ENCODE assay signal across 17 cellular contexts in the genomic region with DNA sequence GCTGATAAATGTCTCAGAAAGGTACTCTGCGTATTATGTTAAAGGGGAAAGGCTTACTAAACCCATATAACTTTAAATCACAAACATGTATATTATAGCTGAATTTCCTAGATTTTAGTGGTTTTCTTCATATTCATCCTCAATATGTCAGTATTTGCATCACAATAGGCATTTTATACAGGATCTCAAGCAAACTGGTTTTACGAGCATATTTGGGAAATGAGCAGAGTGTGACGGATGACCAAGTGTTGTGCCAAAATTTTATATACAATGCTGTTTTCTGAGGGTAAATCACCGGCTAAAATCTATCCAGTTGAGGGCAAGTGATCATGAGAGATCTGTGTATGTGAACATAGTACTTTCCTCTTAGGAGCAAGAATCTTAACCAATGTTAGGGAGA. TPM values are rescaled to one million over a fixed set of nuclear protein-coding genes. Genes with fewer than 3 reads are reported as not detected.
DNase-seq lines count a peak whose midpoint lies in the region; ATAC-seq and TF ChIP-seq lines count a peak whose summit lies in the region.
"Had no signal": no experiment of that assay in that cellular context is flagged by ENCODE, and none has a peak within 500 bp of the region (broad histone marks: within the 10 kb centered on the region; RNA-seq: fewer than 3 reads in every experiment).

No MANE protein-coding gene starts in this region.

- ATAC-seq in PC-3 (peak; percentile 89), HG02798 (IDR thresholded peaks at IDR 0.05; ENCODE audit: poor library complexity, unreplicated experiment) (no peak), Right ventricle myocardium inferior (no peak)
- ATAC-seq: A549 had no signal

- peak overlapping the region; percentile 41 for H3K4me2 ChIP-seq in PC-3 (ENCODE audit: low read length)
- H3K4me2 ChIP-seq: A549; BLaER1 treated with 17β-estradiol and CSF1 and Interleukin-3, amounts not matched to agents 10 nM and 100 nM had no signal

- BruUV-seq in PC-3 (replicated peaks; lab: Mats Ljungman, UMichigan): no TSS peak

- H3K27ac ChIP-seq in PC-3 (ENCODE audit: low read length): peak overlapping the region; percentile 21; the same call in 1 of the 2 replicates
- H3K27ac ChIP-seq: A549; BLaER1 treated with 17β-estradiol and CSF1 and Interleukin-3, amounts not matched to agents 10 nM and 100 nM; HL-60 had no signal

- intact Hi-C loops in PC-3 (cut with micrococcal nuclease) (loop anchor here (5.0 kb wide), 1 partner anchor 128 kb away; no protein-coding TSS in a partner anchor), Right ventricle myocardium inferior (cut with DNase I) (no loop called here)

- CTCF ChIA-PET in PC-3 (lab: Charles Lee): no interaction called here

- H3K79me2 ChIP-seq in PC-3 (ENCODE audit: low read length): no peaks in the 10 kb centered on the region

- no peaks in the 10 kb centered on the region for H3F3A ChIP-seq in PC-3 (ENCODE audit: low read length, unreplicated experiment)

- no peak overlapping the region for H3K4me3 ChIP-seq in AG09309 (ENCODE audit: control insufficient read depth, low read depth, low read length)
- no peak overlapping the region for H3K4me3 ChIP-seq in PC-3 (ENCODE audit: low read length)
- H3K4me3 ChIP-seq: A549; BLaER1 treated with 17β-estradiol and CSF1 and Interleukin-3, amounts not matched to agents 10 nM and 100 nM had no signal

- DNase-seq in AG09309 (ENCODE audit: low read depth) (peak; percentile 59), EH (ENCODE audit: low read depth) (peak; percentile 66), PC-3 (peak; percentile 81), foreskin melanocyte (peak; percentile 26), Right ventricle myocardium inferior (ENCODE audit: missing footprints) (no peak), dedifferentiated amniotic fluid mesenchymal stem cell (ENCODE audit: extremely low spot score) (no peak)
- DNase-seq: AML-193; Calu3; CD4-positive, CD25-positive, alpha-beta regulatory T cell; DMS 273 treated with DMSO at 0.1 percent for 48 hours; GDM1; HCEC 1CT; KBM-7 had no signal

- H3K9ac ChIP-seq in PC-3 (ENCODE audit: low read length): no peak overlapping the region
- H3K9ac ChIP-seq: BLaER1 treated with 17β-estradiol and CSF1 and Interleukin-3, amounts not matched to agents 10 nM and 100 nM had no signal

- no peaks in the 10 kb centered on the region for H3K9me3 ChIP-seq in PC-3 (ENCODE audit: low read length)
- H3K9me3 ChIP-seq: A549 had no signal

- H3K36me3 ChIP-seq in PC-3 (ENCODE audit: low read depth, low read length): no peaks in the 10 kb centered on the region

- no peaks in the 10 kb centered on the region for H4K20me1 ChIP-seq in PC-3 (ENCODE audit: low read length)

- no peak overlapping the region for H2AFZ ChIP-seq in PC-3 (ENCODE audit: low read length)

- peaks cover 14% of the 10 kb centered on the region for H3K4me1 ChIP-seq in PC-3 (ENCODE audit: insufficient read depth, low read length)
- H3K4me1 ChIP-seq: A549; BLaER1 treated with 17β-estradiol and CSF1 and Interleukin-3, amounts not matched to agents 10 nM and 100 nM had no signal

- POLR2A ChIA-PET in PC-3 (lab: Charles Lee; ENCODE audit: unreplicated experiment): no interaction called here

- TF ChIP-seq CTCF in AG09309 (IDR thresholded peaks at IDR 0.05; ENCODE audit: control insufficient read depth, insufficient read depth, low read depth, low read length, missing control alignments): no peak
- no peak for TF ChIP-seq CTCF in PC-3 (conservative IDR thresholded peaks at IDR 0.05; ENCODE audit: low read depth, low read length)

- H3K27me3 ChIP-seq in PC-3 (ENCODE audit: low read length): no peaks in the 10 kb centered on the region
- H3K27me3 ChIP-seq: BLaER1 treated with 17β-estradiol and CSF1 and Interleukin-3, amounts not matched to agents 10 nM and 100 nM had no signal

- H3K9me2 ChIP-seq in PC-3 (replicated peaks; ENCODE audit: low read length): no peaks in the 10 kb centered on the region

RNA-seq across cellular contexts. Expression of gene CPM, which starts 8.4 kb away (rescaled TPM):
- total RNA-seq in PC-3 (2014; rRNA removed) (3.1 and 5.3 TPM in 2 replicates), Right ventricle myocardium inferior (7.5 TPM)

Comparison
In these comparisons a context has a peak if more than half of its experiments do, and no peak if none do; other contexts are left out.
1. DNase-seq: peak in AG09309 (single experiment), EH (single experiment), PC-3 (single experiment) and foreskin melanocyte (single experiment); none in Right ventricle myocardium inferior (single experiment) and dedifferentiated amniotic fluid mesenchymal stem cell (single experiment).